Comparison of ENCODE assay signal across 29 cellular contexts in genomic region chr3:104514371-104514770, GRCh38.
"Had no signal": no experiment of that assay in that cellular context is flagged by ENCODE, and none has a peak within 500 bp of the region (broad histone marks: within the 10 kb centered on the region; RNA-seq: fewer than 3 reads in every experiment).

No MANE protein-coding gene starts in this region.

- H3K36me3 ChIP-seq: WERI-Rb-1 had no signal

- H3K36me3 Mint-ChIP-seq: activated CD4-positive, alpha-beta memory T cell treated with anti-CD3 and anti-CD28 coated beads for 36 hours; brain had no signal

- H3K4me3 Mint-ChIP-seq: activated CD4-positive, alpha-beta memory T cell treated with anti-CD3 and anti-CD28 coated beads for 36 hours; activated CD4-positive, alpha-beta T cell treated with anti-CD3 and anti-CD28 coated beads, Interleukin-2, amount 10 ng/mL, durations not matched to agents 24 days and 14 days; activated naive CD4-positive, alpha-beta T cell treated with anti-CD3 and anti-CD28 coated beads for 36 hours; activated T-cell treated with anti-CD3 and anti-CD28 coated beads, Interleukin-2, amount 50 U/mL, for 4 hours; activated T-helper 1 cell treated with anti-CD3 and anti-CD28 coated beads, Interleukin-12 subunit alpha, Interleukin-12 subunit beta, Interleukin-2, Interleukin-4 antibody, amounts not matched to agents 30 ng/mL and 10 ng/mL and 1 ng/mL, durations not matched to agents 14 hours and 24 hours and 36 hours; brain had no signal

- DNase-seq: activated CD4-positive, alpha-beta memory T cell treated with anti-CD3 and anti-CD28 coated beads for 36 hours; activated CD4-positive, alpha-beta T cell treated with anti-CD3 and anti-CD28 coated beads, Interleukin-2, amount 10 ng/mL, durations not matched to agents 24 days and 14 days; activated CD8-positive, alpha-beta memory T cell treated with anti-CD3 and anti-CD28 coated beads, Interleukin-2, amount 50 U/mL, for 4 hours; activated gamma-delta T cell treated with Interleukin-2 at 50 U/mL for 16 hours; activated naive CD4-positive, alpha-beta T cell treated with anti-CD3 and anti-CD28 coated beads for 36 hours; activated T-cell treated with anti-CD3 and anti-CD28 coated beads for 4 hours; activated T-cell treated with anti-CD3 and anti-CD28 coated beads, Interleukin-2, amount 50 U/mL, for 4 hours; anterior cingulate cortex; cerebellar nuclear complex; NCI-H1048; NCI-H1105 treated with DMSO at 0.1 percent for 48 hours; NCI-H1436; NCI-H1694; NCI-H1930; NCI-H2081 treated with DMSO at 0.1 percent for 48 hours; NCI-H345; NCI-H526; NCI-H748 treated with DMSO at 0.1 percent for 48 hours; OCI-M1; Right ventricle myocardium superior; SW 1271; T-helper 1 cell; T-helper 2 cell; T-helper 9 cell; WERI-Rb-1 had no signal

- H3K27ac ChIP-seq: WERI-Rb-1 had no signal

- H3K4me1 Mint-ChIP-seq: activated CD4-positive, alpha-beta T cell treated with anti-CD3 and anti-CD28 coated beads, Interleukin-2, amount 10 ng/mL, durations not matched to agents 24 days and 14 days; brain had no signal

- H3K9me3 Mint-ChIP-seq: activated CD4-positive, alpha-beta T cell treated with anti-CD3 and anti-CD28 coated beads, Interleukin-2, amount 10 ng/mL, durations not matched to agents 24 days and 14 days; activated T-helper 1 cell treated with anti-CD3 and anti-CD28 coated beads, Interleukin-12 subunit alpha, Interleukin-12 subunit beta, Interleukin-2, Interleukin-4 antibody, amounts not matched to agents 30 ng/mL and 10 ng/mL and 1 ng/mL, durations not matched to agents 14 hours and 24 hours and 36 hours had no signal

- H3K27ac Mint-ChIP-seq: activated CD4-positive, alpha-beta memory T cell treated with anti-CD3 and anti-CD28 coated beads for 36 hours; activated CD4-positive, alpha-beta T cell treated with anti-CD3 and anti-CD28 coated beads, Interleukin-2, amount 10 ng/mL, durations not matched to agents 24 days and 14 days; activated naive CD4-positive, alpha-beta T cell treated with anti-CD3 and anti-CD28 coated beads for 36 hours; activated naive CD4-positive, alpha-beta T cell treated with anti-CD3 and anti-CD28 coated beads, Interleukin-2, amount 50 U/mL, for 72 hours; activated T-helper 1 cell treated with anti-CD3 and anti-CD28 coated beads, Interleukin-12 subunit alpha, Interleukin-12 subunit beta, Interleukin-2, Interleukin-4 antibody, amounts not matched to agents 30 ng/mL and 10 ng/mL and 1 ng/mL, durations not matched to agents 14 hours and 24 hours and 36 hours; brain had no signal

- FAIRE-seq: bronchial epithelial cell had no signal

- H3K27me3 Mint-ChIP-seq: activated CD4-positive, alpha-beta T cell treated with anti-CD3 and anti-CD28 coated beads, Interleukin-2, amount 10 ng/mL, durations not matched to agents 24 days and 14 days had no signal

- ATAC-seq: activated naive CD4-positive, alpha-beta T cell treated with anti-CD3 and anti-CD28 coated beads, Interleukin-2, amount 50 U/mL, for 72 hours; activated T-cell treated with anti-CD3 and anti-CD28 coated beads, Interleukin-2, amount 50 U/mL, for 4 hours had no signal
